In the genomic region with DNA sequence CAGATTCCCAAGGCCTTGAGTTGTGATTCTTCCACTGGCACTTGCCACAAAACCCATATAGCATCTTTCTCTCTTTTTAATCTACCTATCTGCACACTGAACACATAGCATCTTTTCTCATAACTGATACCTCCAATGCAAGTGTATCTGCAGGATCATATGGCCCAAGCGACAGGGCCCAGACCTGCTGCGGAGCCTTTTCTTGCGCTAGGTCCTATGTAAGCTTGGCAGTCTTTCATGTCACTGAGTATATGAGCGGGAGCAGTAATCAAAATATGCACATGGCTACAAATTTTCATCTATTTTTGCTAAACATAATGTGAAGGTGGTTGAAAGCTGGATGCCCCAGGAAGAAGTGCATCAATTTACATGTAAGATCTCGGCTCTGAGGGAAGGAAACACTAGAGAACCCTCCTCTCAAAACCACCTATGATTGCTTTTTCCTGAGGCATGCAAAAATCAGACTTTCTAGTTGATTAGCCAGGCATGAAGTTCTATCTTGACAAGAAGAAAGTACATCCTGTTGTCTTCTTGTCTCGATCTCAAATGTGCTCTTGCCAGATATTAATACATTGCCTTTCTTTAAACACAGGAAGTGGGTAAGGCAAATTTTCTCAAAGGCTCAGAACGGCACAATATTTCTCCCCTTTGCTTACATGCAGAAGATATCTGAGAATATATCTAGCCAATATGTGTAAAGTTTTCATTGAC, we compare ENCODE assay signal across 9 cellular contexts. TPM values are rescaled to one million over a fixed set of nuclear protein-coding genes. Genes with fewer than 3 reads are reported as not detected.
DNase-seq lines count a peak whose midpoint lies in the region; ATAC-seq and TF ChIP-seq lines count a peak whose summit lies in the region.
"Had no signal": no experiment of that assay in that cellular context is flagged by ENCODE, and none has a peak within 500 bp of the region (broad histone marks: within the 10 kb centered on the region; RNA-seq: fewer than 3 reads in every experiment).

No MANE protein-coding gene starts in this region.

- TF ChIP-seq POLR2A in gastroesophageal sphincter (IDR thresholded peaks at IDR 0.05): no peak

- no peaks in the 10 kb centered on the region for H3K27me3 Mint-ChIP-seq in naive thymus-derived CD4-positive, alpha-beta T cell
- H3K27me3 Mint-ChIP-seq in osteocyte (ENCODE audit: unreplicated experiment): no peaks in the 10 kb centered on the region

- peak overlapping the region; percentile 91 to 99 (median 96) for H3K27ac Mint-ChIP-seq in naive thymus-derived CD4-positive, alpha-beta T cell
- no peak overlapping the region for H3K27ac Mint-ChIP-seq in osteocyte (ENCODE audit: unreplicated experiment)

- TF ChIP-seq CTCF in gastroesophageal sphincter (IDR thresholded peaks at IDR 0.05) (no peak), osteocyte (IDR thresholded peaks at IDR 0.05) (no peak)

- WGBS in gastroesophageal sphincter (ENCODE audit: low coverage in 1 of 2), 2 donors: 50 to 82% methylated on average over 3 to 7 of the region's 7 CpGs

- CTCF ChIA-PET in naive thymus-derived CD4-positive, alpha-beta T cell (lab: Charles Lee): interaction anchor here (0.6 to 9.9 kb wide), 5 partner anchors 12 to 226 kb away, joined by 3 to 63 read pairs (median 29); no protein-coding TSS in a partner anchor

- peak overlapping the region; percentile 81 for H3K27ac ChIP-seq in KOPT-K1 (ENCODE audit: low read depth, low read length, poor library complexity, severe bottlenecking)
- H3K27ac ChIP-seq in naive thymus-derived CD4-positive, alpha-beta T cell (ENCODE audit: low read depth, low read length): peak overlapping the region; percentile 71
- H3K27ac ChIP-seq in gastroesophageal sphincter: no peak overlapping the region
- H3K27ac ChIP-seq: ovary had no signal

- H3K27me3 ChIP-seq in naive thymus-derived CD4-positive, alpha-beta T cell (ENCODE audit: control insufficient read depth in 2 of 2, insufficient read depth in 2 of 2, low read length in 2 of 2): no peaks in the 10 kb centered on the region
- no peaks in the 10 kb centered on the region for H3K27me3 ChIP-seq in gastroesophageal sphincter
- H3K27me3 ChIP-seq: ovary had no signal

- H3K4me3 ChIP-seq in naive thymus-derived CD4-positive, alpha-beta T cell (ENCODE audit: low read length): peak overlapping the region; percentile 17
- H3K4me3 ChIP-seq in gastroesophageal sphincter: no peak overlapping the region
- H3K4me3 ChIP-seq: ovary had no signal

- H3K9me3 Mint-ChIP-seq in naive thymus-derived CD4-positive, alpha-beta T cell: peaks cover 0 to 6% (median 2%) of the 10 kb centered on the region in 11 donors
- H3K9me3 Mint-ChIP-seq in osteocyte (ENCODE audit: unreplicated experiment): no peaks in the 10 kb centered on the region

- ATAC-seq in GM18861 (IDR thresholded peaks at IDR 0.05; ENCODE audit: unreplicated experiment) (peak; percentile 92), GM21737 (IDR thresholded peaks at IDR 0.05; ENCODE audit: unreplicated experiment) (peak; percentile 84), gastroesophageal sphincter (no peak)
- ATAC-seq in naive thymus-derived CD4-positive, alpha-beta T cell: peak; percentile 92

- H3K9me3 ChIP-seq in KOPT-K1 (ENCODE audit: insufficient read depth, low read length, poor library complexity, severe bottlenecking) (no peaks in the 10 kb centered on the region), gastroesophageal sphincter (no peaks in the 10 kb centered on the region)
- no peaks in the 10 kb centered on the region for H3K9me3 ChIP-seq in naive thymus-derived CD4-positive, alpha-beta T cell (ENCODE audit: control insufficient read depth in 2 of 3, low read length in 3 of 3)
- H3K9me3 ChIP-seq: ovary had no signal

- POLR2A ChIA-PET in naive thymus-derived CD4-positive, alpha-beta T cell (lab: Charles Lee): interaction anchor here (0.5 to 11.1 kb wide), 9 partner anchors 10 to 733 kb away, joined by 3 to 147 read pairs (median 8); a partner anchor contains a TSS

- H3K36me3 Mint-ChIP-seq in naive thymus-derived CD4-positive, alpha-beta T cell: peaks cover 0 to 25% (median 3%) of the 10 kb centered on the region in 5 donors
- H3K36me3 Mint-ChIP-seq in osteocyte (ENCODE audit: unreplicated experiment): no peaks in the 10 kb centered on the region

- intact Hi-C loops in naive thymus-derived CD4-positive, alpha-beta T cell (cut with micrococcal nuclease): loop anchor here (1.0 to 5.0 kb wide), 9 partner anchors 11 to 1378 kb away; a partner anchor contains a TSS

- peak in 7 of 9 donors; percentile 68 to 90 (median 85) for DNase-seq in naive thymus-derived CD4-positive, alpha-beta T cell
- DNase-seq in NCI-H187 treated with DMSO at 0.1 percent for 48 hours (lab: John Stamatoyannopoulos, UW) (no peak), GM19238 (ENCODE audit: insufficient read length, low spot score) (no peak), osteocyte (ENCODE audit: extremely low spot score, unreplicated experiment) (no peak)
- DNase-seq: ovary had no signal

- H3K4me1 ChIP-seq in naive thymus-derived CD4-positive, alpha-beta T cell (ENCODE audit: control insufficient read depth in 2 of 2, insufficient read depth in 2 of 2, low read length in 2 of 2): peaks cover 36 to 63% of the 10 kb centered on the region in 2 donors
- H3K4me1 ChIP-seq in gastroesophageal sphincter: no peaks in the 10 kb centered on the region

- no peaks in the 10 kb centered on the region for H3K36me3 ChIP-seq in KOPT-K1 (ENCODE audit: insufficient read depth, low read length)
- no peaks in the 10 kb centered on the region for H3K36me3 ChIP-seq in naive thymus-derived CD4-positive, alpha-beta T cell (ENCODE audit: control insufficient read depth in 2 of 3, insufficient read depth in 3 of 3, low read length in 3 of 3)
- no peaks in the 10 kb centered on the region for H3K36me3 ChIP-seq in gastroesophageal sphincter
- H3K36me3 ChIP-seq: ovary had no signal

- TF ChIP-seq EP300 in gastroesophageal sphincter (IDR thresholded peaks at IDR 0.05): no peak

- peak overlapping the region; percentile 26 to 90 (median 76) for H3K4me3 Mint-ChIP-seq in naive thymus-derived CD4-positive, alpha-beta T cell
- no peak overlapping the region for H3K4me3 Mint-ChIP-seq in osteocyte (ENCODE audit: unreplicated experiment)

- H3K4me1 Mint-ChIP-seq in naive thymus-derived CD4-positive, alpha-beta T cell: peaks cover 44 to 87% (median 76%) of the 10 kb centered on the region in 7 donors
- H3K4me1 Mint-ChIP-seq in osteocyte (ENCODE audit: unreplicated experiment): peaks cover 12% of the 10 kb centered on the region

RNA-seq across cellular contexts. Expression of a gene that starts 26.9 kb away (rescaled TPM):
- total RNA-seq in naive thymus-derived CD4-positive, alpha-beta T cell: 100 to 1,000 TPM in 3 of 5 experiments, 10 to 100 TPM in 2; 69.5 to 183 (median 103) TPM
- polyA plus RNA-seq in naive thymus-derived CD4-positive, alpha-beta T cell: 10 to 100 TPM; 17.6 to 29.6 TPM
- total RNA-seq in gastroesophageal sphincter (10 to 100 TPM in 3 of 4 donors, 1 to 10 TPM in 1; 8.1 to 84.5 (median 17.4) TPM), osteocyte (20.9 and 23.0 TPM in 2 replicates)

Comparison
In these comparisons a context has a peak if more than half of its experiments do, and no peak if none do; other contexts are left out.
1. H3K27ac ChIP-seq: peak in KOPT-K1 (single experiment) and naive thymus-derived CD4-positive, alpha-beta T cell (single experiment); none in gastroesophageal sphincter (0 of 4).
2. DNase-seq: peak in naive thymus-derived CD4-positive, alpha-beta T cell (7 of 9); none in NCI-H187 treated with DMSO at 0.1 percent for 48 hours (single experiment), GM19238 (single experiment) and osteocyte (single experiment).